ENCODE assay signal across 16 cellular contexts in the genomic region with DNA sequence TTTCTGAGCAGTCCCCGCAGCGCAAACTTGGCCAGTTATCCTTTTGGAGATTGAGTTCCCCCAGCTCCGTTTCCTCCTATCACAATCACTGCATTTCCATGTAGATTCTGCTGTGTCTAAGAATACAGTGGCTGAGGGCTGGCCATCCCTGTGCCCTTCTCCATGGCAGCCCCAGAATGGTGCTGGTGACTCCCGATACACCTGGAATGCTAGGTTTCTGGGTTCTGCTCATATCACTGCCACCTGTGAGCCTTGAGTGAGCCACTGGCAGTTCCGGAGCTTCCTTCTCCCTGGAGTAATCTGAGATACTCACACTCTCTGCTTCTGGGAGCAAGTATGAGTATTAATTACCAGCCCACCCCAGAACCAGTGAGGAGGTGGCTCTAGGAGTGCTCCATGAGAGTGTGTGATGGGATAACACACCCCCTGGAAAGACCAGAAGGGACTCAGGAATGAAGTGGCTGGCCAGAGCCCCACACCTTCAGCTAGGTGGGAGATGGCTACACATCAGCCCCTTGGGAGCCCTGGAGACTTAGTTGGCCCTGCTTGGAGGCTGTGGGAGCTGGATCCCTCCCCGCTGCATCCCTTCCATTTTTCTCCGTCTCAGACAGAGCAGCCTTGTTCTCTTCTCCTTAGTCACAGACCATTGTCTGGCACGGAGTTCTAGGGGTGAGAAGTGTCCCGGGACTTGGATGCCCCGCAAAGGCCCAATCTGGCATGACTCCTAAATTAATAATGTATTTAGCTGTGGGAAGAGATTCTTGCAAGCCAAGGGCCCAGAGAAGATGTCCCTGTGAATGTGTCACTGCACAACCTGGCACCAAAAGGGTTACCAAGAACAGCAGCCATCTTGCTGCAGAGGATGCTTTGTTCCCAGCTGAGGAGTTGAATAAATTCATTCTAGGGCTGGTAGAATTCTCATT. TPM values are rescaled to one million over a fixed set of nuclear protein-coding genes. Genes with fewer than 3 reads are reported as not detected.
DNase-seq lines count a peak whose midpoint lies in the region; ATAC-seq lines count a peak whose summit lies in the region.
"Had no signal": no experiment of that assay in that cellular context is flagged by ENCODE, and none has a peak within 500 bp of the region (broad histone marks: within the 10 kb centered on the region; RNA-seq: fewer than 3 reads in every experiment).

No MANE protein-coding gene starts in this region.

- peaks cover 31% of the 10 kb centered on the region for H3K4me1 ChIP-seq in iPS-18a (ENCODE audit: control insufficient read depth, low read depth, low read length)

- peak; percentile 31 for DNase-seq in HT1080 (ENCODE audit: low read depth)
- peak in 44 of 61 donors; percentile 17 to 86 (median 58) for DNase-seq in caudate nucleus (lab: John Stamatoyannopoulos, UW)
- DNase-seq in substantia nigra (lab: John Stamatoyannopoulos, UW) = peak in 25 of 49 donors; percentile 24 to 75 (median 53)
- no peak for DNase-seq in NCI-H526 treated with DMSO at 0.1 percent for 48 hours (lab: John Stamatoyannopoulos, UW)
- no peak for DNase-seq in iPS-NIHi7 (ENCODE audit: extremely low spot score)
- no peak for DNase-seq in activated CD4-positive, CD25-positive, alpha-beta regulatory T cell (lab: John Stamatoyannopoulos, UW)
- DNase-seq: activated CD4-positive, alpha-beta memory T cell treated with anti-CD3 and anti-CD28 coated beads, Interleukin-2, amount 10 ng/mL, durations not matched to agents 7 days and 5 days; activated naive CD8-positive, alpha-beta T cell treated with anti-CD3 and anti-CD28 coated beads, Interleukin-2, amount 10 ng/mL, durations not matched to agents 7 days and 5 days; DMS 273 treated with DMSO at 0.1 percent for 48 hours; naive B cell; NCI-H226; SHP77; stimulated activated CD4-positive, alpha-beta T cell treated with anti-CD3 and anti-CD28 coated beads, Interleukin-4, amount 100 ng/mL, for 24 hours had no signal

- H3K27me3 ChIP-seq in iPS-18a (ENCODE audit: control insufficient read depth, insufficient read depth, low read length) = no peaks in the 10 kb centered on the region
- H3K27me3 ChIP-seq: tibial nerve had no signal

- ATAC-seq in HG02973 (IDR thresholded peaks at IDR 0.05; ENCODE audit: unreplicated experiment) = no peak

- H3K4me3 ChIP-seq in iPS-18a (ENCODE audit: low read length) = peak overlapping the region; percentile 51
- H3K4me3 ChIP-seq: tibial nerve had no signal

- no peaks in the 10 kb centered on the region for H3K9me3 ChIP-seq in iPS-18a (ENCODE audit: control insufficient read depth, low read depth, low read length)
- H3K9me3 ChIP-seq: tibial nerve had no signal

- peak overlapping the region; percentile 89 for H3K27ac ChIP-seq in caudate nucleus (ENCODE audit: low read depth, low read length)
- H3K27ac ChIP-seq in iPS-18a (ENCODE audit: low read length) = peak overlapping the region; percentile 17
- H3K27ac ChIP-seq in substantia nigra (ENCODE audit: low read depth, low read length, poor library complexity, severe bottlenecking) = no peak overlapping the region

- peak overlapping the region; percentile 37 for H3K9ac ChIP-seq in iPS-18a (ENCODE audit: low read length)

- H3K36me3 ChIP-seq in iPS-18a (ENCODE audit: control insufficient read depth, low read depth, low read length) = peaks cover 5% of the 10 kb centered on the region

RNA-seq across cellular contexts. Expression of gene PCDHGC5, which starts 4.9 kb away (rescaled TPM):
- total RNA-seq in HT1080 (2014; rRNA removed; shearing (Covaris generic)) = 0.87 and 1.4 TPM in 2 replicates
- polyA plus RNA-seq in HT1080 (2015; cell fraction: cytosol; rRNA removed) = 0.46 and 0.49 TPM in 2 replicates
- polyA plus RNA-seq in HT1080 (2015; cell fraction: nucleus; rRNA removed) = 4.1 and 5.0 TPM in 2 replicates
- total RNA-seq: activated CD4-positive, alpha-beta memory T cell treated with anti-CD3 and anti-CD28 coated beads, Interleukin-2, amount 10 ng/mL, durations not matched to agents 7 days and 5 days; activated naive CD8-positive, alpha-beta T cell treated with anti-CD3 and anti-CD28 coated beads, Interleukin-2, amount 10 ng/mL, durations not matched to agents 7 days and 5 days had no signal

RNA-seq across cellular contexts. Expression of gene PCDHGC4, which starts 8.9 kb away (rescaled TPM):
- 0.14 and 0.33 TPM in 2 replicates for total RNA-seq in HT1080 (2014; rRNA removed; shearing (Covaris generic))
- polyA plus RNA-seq in HT1080 (2015; cell fraction: cytosol; rRNA removed) = 0.03 and 0.09 TPM in 2 replicates
- 0.14 and 0.24 TPM in 2 replicates for polyA plus RNA-seq in HT1080 (2015; cell fraction: nucleus; rRNA removed)
- total RNA-seq: activated CD4-positive, alpha-beta memory T cell treated with anti-CD3 and anti-CD28 coated beads, Interleukin-2, amount 10 ng/mL, durations not matched to agents 7 days and 5 days; activated naive CD8-positive, alpha-beta T cell treated with anti-CD3 and anti-CD28 coated beads, Interleukin-2, amount 10 ng/mL, durations not matched to agents 7 days and 5 days had no signal

RNA-seq across cellular contexts. Expression of gene PCDHGC3, which starts 18.0 kb away (rescaled TPM):
- 36.5 and 44.6 TPM in 2 replicates for total RNA-seq in HT1080 (2014; rRNA removed; shearing (Covaris generic))
- 42.6 and 52.1 TPM in 2 replicates for polyA plus RNA-seq in HT1080 (2015; cell fraction: cytosol; rRNA removed)
- 60.1 and 79.7 TPM in 2 replicates for polyA plus RNA-seq in HT1080 (2015; cell fraction: nucleus; rRNA removed)
- total RNA-seq: activated CD4-positive, alpha-beta memory T cell treated with anti-CD3 and anti-CD28 coated beads, Interleukin-2, amount 10 ng/mL, durations not matched to agents 7 days and 5 days; activated naive CD8-positive, alpha-beta T cell treated with anti-CD3 and anti-CD28 coated beads, Interleukin-2, amount 10 ng/mL, durations not matched to agents 7 days and 5 days had no signal

Comparison
In these comparisons a context has a peak if more than half of its experiments do, and no peak if none do; other contexts are left out.
1. DNase-seq: peak in HT1080 (single experiment), caudate nucleus (44 of 61) and substantia nigra (25 of 49); none in NCI-H526 treated with DMSO at 0.1 percent for 48 hours (single experiment), iPS-NIHi7 (single experiment) and activated CD4-positive, CD25-positive, alpha-beta regulatory T cell (0 of 4).